8 cellular contexts compared by ENCODE assay signal in the genomic region with DNA sequence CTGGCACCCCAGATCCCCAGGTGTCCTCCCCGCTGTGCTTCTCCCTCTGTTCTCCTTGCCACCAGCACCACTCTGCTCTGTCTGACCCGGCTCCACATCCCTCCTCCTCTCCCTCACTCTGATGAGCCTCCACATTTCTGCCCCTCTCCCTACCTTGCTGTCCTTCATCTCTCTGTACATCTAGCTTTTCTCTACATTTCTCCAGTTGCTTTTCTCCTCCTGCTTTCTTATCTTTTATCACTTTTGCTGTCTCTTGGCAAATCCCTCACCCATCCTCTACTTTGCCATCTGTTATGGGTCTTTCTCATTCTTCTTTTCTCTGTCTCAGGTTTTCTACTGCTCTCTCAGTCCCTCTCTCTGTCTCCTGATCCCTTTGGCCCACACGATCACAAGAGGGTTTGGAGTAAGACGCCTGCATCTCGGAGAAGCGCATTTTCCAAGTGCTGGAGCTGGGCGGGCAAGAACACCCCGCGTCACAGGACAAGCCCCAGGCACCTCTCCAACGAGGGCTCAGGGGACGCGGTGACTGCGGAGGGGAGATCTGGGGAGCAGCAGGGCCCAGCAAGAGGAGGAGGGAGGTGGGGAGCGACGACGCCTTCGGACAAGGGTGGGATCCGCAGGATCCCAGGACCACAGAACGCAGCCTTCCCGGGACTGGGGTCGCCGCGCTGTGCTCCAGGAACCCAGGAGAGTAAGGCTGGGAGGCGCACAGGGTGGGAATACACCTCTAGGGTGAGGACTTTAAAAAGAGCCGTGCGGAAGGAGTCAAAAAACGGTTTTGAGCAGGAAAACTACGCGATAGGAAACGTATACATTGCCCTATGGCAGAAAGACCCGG. TPM values are rescaled to one million over a fixed set of nuclear protein-coding genes. Genes with fewer than 3 reads are reported as not detected.
DNase-seq lines count a peak whose midpoint lies in the region; ATAC-seq and TF ChIP-seq lines count a peak whose summit lies in the region.
"Not testable (repeated sequence)": the region's sequence is repeated elsewhere in the genome, so short reads cannot be mapped to it uniquely, and the experiment has no call there.

No MANE protein-coding gene starts in this region.

- H3K27me3 Mint-ChIP-seq in CD4-positive, alpha-beta T cell, result not testable (repeated sequence)

- peak overlapping the region; percentile 83 for H3K9ac ChIP-seq in SU-DHL-6 (ENCODE audit: low read length)

- peak overlapping the region; percentile 59 for H3K4me2 ChIP-seq in SU-DHL-6 (ENCODE audit: low read depth, low read length, poor library complexity, severe bottlenecking)

- not testable (repeated sequence) for TF ChIP-seq CTCF in CD4-positive, alpha-beta T cell (IDR thresholded peaks at IDR 0.05); SU-DHL-6 (IDR thresholded peaks at IDR 0.05; ENCODE audit: insufficient read depth, low read length, poor library complexity, severe bottlenecking); ascending aorta (IDR thresholded peaks at IDR 0.05); foreskin fibroblast (IDR thresholded peaks at IDR 0.05; ENCODE audit: low read depth, low read length)

- peak in 2 of 10 experiments; percentile 0 to 1 for DNase-seq in CD4-positive, alpha-beta T cell
- DNase-seq in HT-29 (ENCODE audit: low spot score) (peak; percentile 35), foreskin fibroblast (peak; percentile 11 to 46)
- not testable (repeated sequence) for DNase-seq in ascending aorta (ENCODE audit: low spot score in 2 of 2); stimulated activated effector memory CD8-positive, alpha-beta T cell treated with anti-CD3 and anti-CD28 coated beads, Interleukin-12 subunit alpha, Interleukin-12 subunit beta, amount 100 ng/mL, for 72 hours (ENCODE audit: low spot score in 2 of 2)

- H3F3A ChIP-seq in SU-DHL-6 (ENCODE audit: insufficient read depth), result not testable (repeated sequence)

- H3K27me3 ChIP-seq in CD4-positive, alpha-beta T cell (ENCODE audit: control insufficient read depth, insufficient read depth, low read length); SU-DHL-6 (ENCODE audit: low read length); ascending aorta; mononuclear cell (ENCODE audit: insufficient read depth, low read length): not testable (repeated sequence)

- not testable (repeated sequence) for H3K9me3 ChIP-seq in CD4-positive, alpha-beta T cell (ENCODE audit: control insufficient read depth, low read length); SU-DHL-6 (ENCODE audit: insufficient read depth, low read length); ascending aorta; mononuclear cell (ENCODE audit: low read depth, low read length)

- peak overlapping the region; percentile 89 for H3K4me3 ChIP-seq in SU-DHL-6 (ENCODE audit: insufficient read depth, low read length, poor library complexity, severe bottlenecking)
- H3K4me3 ChIP-seq in ascending aorta, result peak overlapping the region; percentile 75 to 89
- H3K4me3 ChIP-seq in foreskin fibroblast (ENCODE audit: low read depth in 1 of 2, low read length in 2 of 2), result peak overlapping the region; percentile 78 to 81
- peak overlapping the region; percentile 68 for H3K4me3 ChIP-seq in mononuclear cell (ENCODE audit: low read length)

- H3K36me3 Mint-ChIP-seq in CD4-positive, alpha-beta T cell (ENCODE audit: low read depth), result peaks cover 56% of the 10 kb centered on the region
- H3K36me3 Mint-ChIP-seq in stimulated activated effector memory CD8-positive, alpha-beta T cell treated with anti-CD3 and anti-CD28 coated beads, Interleukin-12 subunit alpha, Interleukin-12 subunit beta, amount 100 ng/mL, for 72 hours, result peaks cover 50% of the 10 kb centered on the region

- not testable (repeated sequence) for H3K36me3 ChIP-seq in SU-DHL-6 (ENCODE audit: low read length)
- H3K36me3 ChIP-seq in ascending aorta, result peaks cover 16 to 25% of the 10 kb centered on the region in 2 donors

- intact Hi-C loops in CD4-positive, alpha-beta T cell (cut with DNase I, micrococcal nuclease), result loop anchor here in 1 of 2 experiments (2.0 to 10.0 kb wide), 2 partner anchors 68 to 332 kb away; a partner anchor contains a TSS
- intact Hi-C loops in ascending aorta (cut with DNase I), result loop anchor here (5.0 kb wide), 4 partner anchors 34 to 136 kb away; a partner anchor contains a TSS

- H3K4me1 ChIP-seq in ascending aorta; mononuclear cell (ENCODE audit: insufficient read depth, low read length): not testable (repeated sequence)

- H3K4me1 Mint-ChIP-seq in CD4-positive, alpha-beta T cell (ENCODE audit: low read depth), result peaks cover 33% of the 10 kb centered on the region
- peaks cover 33% of the 10 kb centered on the region for H3K4me1 Mint-ChIP-seq in stimulated activated effector memory CD8-positive, alpha-beta T cell treated with anti-CD3 and anti-CD28 coated beads, Interleukin-12 subunit alpha, Interleukin-12 subunit beta, amount 100 ng/mL, for 72 hours

- not testable (repeated sequence) for H3K9me3 Mint-ChIP-seq in CD4-positive, alpha-beta T cell; stimulated activated effector memory CD8-positive, alpha-beta T cell treated with anti-CD3 and anti-CD28 coated beads, Interleukin-12 subunit alpha, Interleukin-12 subunit beta, amount 100 ng/mL, for 72 hours

- H3K27ac Mint-ChIP-seq in CD4-positive, alpha-beta T cell, result peak overlapping the region; percentile 87
- H3K27ac Mint-ChIP-seq in stimulated activated effector memory CD8-positive, alpha-beta T cell treated with anti-CD3 and anti-CD28 coated beads, Interleukin-12 subunit alpha, Interleukin-12 subunit beta, amount 100 ng/mL, for 72 hours, result peak overlapping the region; percentile 88

- H2AFZ ChIP-seq in SU-DHL-6 (ENCODE audit: low read depth, low read length, severe bottlenecking), result peak overlapping the region; percentile 68

- H3K4me3 Mint-ChIP-seq in CD4-positive, alpha-beta T cell, result peak overlapping the region; percentile 96
- H3K4me3 Mint-ChIP-seq in stimulated activated effector memory CD8-positive, alpha-beta T cell treated with anti-CD3 and anti-CD28 coated beads, Interleukin-12 subunit alpha, Interleukin-12 subunit beta, amount 100 ng/mL, for 72 hours, result peak overlapping the region; percentile 91

- H3K27ac ChIP-seq in CD4-positive, alpha-beta T cell (ENCODE audit: low read depth, low read length), result not testable (repeated sequence)
- H3K27ac ChIP-seq in SU-DHL-6 (ENCODE audit: low read depth, low read length) (peak overlapping the region; percentile 48), ascending aorta (peak overlapping the region; percentile 57 to 75)

- peak; percentile 34 for ATAC-seq in CD4-positive, alpha-beta T cell (ENCODE audit: poor library complexity)
- peak; percentile 25 for ATAC-seq in GM21381 (IDR thresholded peaks at IDR 0.05; ENCODE audit: unreplicated experiment)
- peak; percentile 52 for ATAC-seq in stimulated activated effector memory CD8-positive, alpha-beta T cell treated with anti-CD3 and anti-CD28 coated beads, Interleukin-12 subunit alpha, Interleukin-12 subunit beta, amount 100 ng/mL, for 72 hours

- H3K9me2 ChIP-seq in SU-DHL-6 (replicated peaks; ENCODE audit: insufficient read depth, low read length), result not testable (repeated sequence)

- POLR2A ChIA-PET in CD4-positive, alpha-beta T cell (lab: Charles Lee), result not testable (repeated sequence)

- peaks cover 30% of the 10 kb centered on the region for H3K79me2 ChIP-seq in SU-DHL-6 (ENCODE audit: insufficient read depth, low read length)

- not testable (repeated sequence) for H4K20me1 ChIP-seq in SU-DHL-6 (ENCODE audit: low read depth, low read length)

- CTCF ChIA-PET in CD4-positive, alpha-beta T cell (lab: Charles Lee), result not testable (repeated sequence)

RNA-seq across cellular contexts. Expression of a gene that starts 0.7 kb away (rescaled TPM):
- 10 to 100 TPM in 1 of 2 experiments, 1 to 10 TPM in 1; 8.4 to 11.6 TPM for total RNA-seq in CD4-positive, alpha-beta T cell
- 30.4 and 31.0 TPM in 2 replicates for total RNA-seq in HT-29 (2014; rRNA removed; shearing (Covaris generic))
- 5.2 TPM for total RNA-seq in ascending aorta
- 19.6 TPM for total RNA-seq in mononuclear cell

RNA-seq across cellular contexts. Expression of a gene that starts 35.3 kb away (rescaled TPM):
- total RNA-seq in CD4-positive, alpha-beta T cell, result 1 to 10 TPM; 3.5 to 5.4 TPM
- total RNA-seq in HT-29 (2014; rRNA removed; shearing (Covaris generic)), result 13.2 and 17.1 TPM in 2 replicates
- total RNA-seq in ascending aorta (78.0 TPM), mononuclear cell (3.3 TPM)

RNA-seq across cellular contexts. Expression of a gene that starts 40.7 kb away (rescaled TPM):
- total RNA-seq in CD4-positive, alpha-beta T cell, result 1 to 10 TPM; 7.2 to 7.4 TPM
- total RNA-seq in HT-29 (2014; rRNA removed; shearing (Covaris generic)), result 6.0 and 8.5 TPM in 2 replicates
- total RNA-seq in ascending aorta (not detected), mononuclear cell (not detected)
